In genomic region chr2:220202066-220202465, GRCh38 we compare ENCODE assay signal across 4 cellular contexts.
"Had no signal": no experiment of that assay in that cellular context is flagged by ENCODE, and none has a peak within 500 bp of the region (broad histone marks: within the 10 kb centered on the region; RNA-seq: fewer than 3 reads in every experiment).

No MANE protein-coding gene starts in this region.

- DNase-seq: IMR-90, KBM-7, KG1 had no signal

- ATAC-seq: K562 had no signal
